In genomic region chr14:94080606-94081385, GRCh38 we compare ENCODE assay signal across 8 cellular contexts. TPM values are rescaled to one million over a fixed set of nuclear protein-coding genes. Genes with fewer than 3 reads are reported as not detected.
DNase-seq lines count a peak whose midpoint lies in the region; ATAC-seq and TF ChIP-seq lines count a peak whose summit lies in the region.

TSS of gene DDX24 (minus strand) at chr14:94081202. CDS start at chr14:94079742, 1,460 bp downstream.
TSS of gene IFI27L1 (plus strand) at chr14:94081310. CDS start at chr14:94096938, 15,628 bp downstream.

- H3K4me2 ChIP-seq in BLaER1 treated with 17β-estradiol and CSF1 and Interleukin-3, amounts not matched to agents 10 nM and 100 nM = peak within 1 kb of the TSS; percentile 69 to 99 (median 93)

- H3K27me3 Mint-ChIP-seq in dendritic cell treated with granulocyte-macrophage colony-stimulating factor and Interleukin-4, amounts not matched to agents 40 ng/mL and 50 ng/mL, for 4 days = no peaks in the 10 kb centered on the region

- peak within 1 kb of the TSS; percentile 90 to 98 (median 95) for H3K9ac ChIP-seq in BLaER1 treated with 17β-estradiol and CSF1 and Interleukin-3, amounts not matched to agents 10 nM and 100 nM

- peaks cover 36 to 41% (median 38%) of the 10 kb centered on the region in 10 experiments for H3K4me1 ChIP-seq in BLaER1 treated with 17β-estradiol and CSF1 and Interleukin-3, amounts not matched to agents 10 nM and 100 nM
- H3K4me1 ChIP-seq in left lung = peaks cover 32 to 51% of the 10 kb centered on the region in 2 donors

- intact Hi-C loops in dendritic cell treated with granulocyte-macrophage colony-stimulating factor and Interleukin-4, amounts not matched to agents 40 ng/mL and 50 ng/mL, for 4 days (cut with micrococcal nuclease) = loop anchor here (1.0 to 5.0 kb wide), 3 partner anchors 49 to 56 kb away; partner anchors contain the start of genes IFI27L2 and OTUB2
- intact Hi-C loops in left lung (cut with DNase I) = no loop called here

- no peak for TF ChIP-seq CTCF in left lung (IDR thresholded peaks at IDR 0.05)

- H4K20me1 ChIP-seq in BLaER1 treated with 17β-estradiol and CSF1 and Interleukin-3, amounts not matched to agents 10 nM and 100 nM = peaks cover 19 to 48% (median 33%) of the 10 kb centered on the region in 11 experiments; a peak in 20 of 22 replicates

- peaks cover 1% of the 10 kb centered on the region for H3K9me3 Mint-ChIP-seq in dendritic cell treated with granulocyte-macrophage colony-stimulating factor and Interleukin-4, amounts not matched to agents 40 ng/mL and 50 ng/mL, for 4 days

- DNase-seq in NCI-H748 (lab: John Stamatoyannopoulos, UW; ENCODE audit: unreplicated experiment) = peak; percentile 98
- DNase-seq in activated CD4-positive, alpha-beta T cell treated with anti-CD3 and anti-CD28 coated beads, Interleukin-2, amount 50 U/mL, for 24 hours (ENCODE audit: low read depth in 1 of 2, low spot score in 1 of 2) = peak; percentile 90 to 93
- peak; percentile 97 to 98 for DNase-seq in left lung
- peak; percentile 93 to 94 for DNase-seq in stimulated activated CD4-positive, alpha-beta T cell treated with anti-CD3 and anti-CD28 coated beads, Interleukin-2, amount 100 ng/mL, for 48 hours

- H3K36me3 ChIP-seq in BLaER1 treated with 17β-estradiol and CSF1 and Interleukin-3, amounts not matched to agents 10 nM and 100 nM = peaks cover 33 to 39% (median 37%) of the 10 kb centered on the region in 11 experiments
- H3K36me3 ChIP-seq in left lung = no peaks in the 10 kb centered on the region

- ATAC-seq in GM19351 (IDR thresholded peaks at IDR 0.05; ENCODE audit: unreplicated experiment) (peak; percentile 97), HG03521 (IDR thresholded peaks at IDR 0.05; ENCODE audit: unreplicated experiment) (peak; percentile 96), left lung (peak; percentile 100)

- peaks cover 15 to 40% (median 27%) of the 10 kb centered on the region in 11 experiments for H3K9me3 ChIP-seq in BLaER1 treated with 17β-estradiol and CSF1 and Interleukin-3, amounts not matched to agents 10 nM and 100 nM (replicated peaks in 1 of 11)
- peaks cover 0 to 3% of the 10 kb centered on the region in 2 donors for H3K9me3 ChIP-seq in left lung

- peak within 1 kb of the TSS; percentile 94 for H3K4me3 Mint-ChIP-seq in dendritic cell treated with granulocyte-macrophage colony-stimulating factor and Interleukin-4, amounts not matched to agents 40 ng/mL and 50 ng/mL, for 4 days

- peak within 1 kb of the TSS; percentile 96 for H3K27ac Mint-ChIP-seq in dendritic cell treated with granulocyte-macrophage colony-stimulating factor and Interleukin-4, amounts not matched to agents 40 ng/mL and 50 ng/mL, for 4 days

- peak within 1 kb of the TSS; percentile 82 to 99 (median 94) for H3K4me3 ChIP-seq in BLaER1 treated with 17β-estradiol and CSF1 and Interleukin-3, amounts not matched to agents 10 nM and 100 nM
- H3K4me3 ChIP-seq in left lung = peak within 1 kb of the TSS; percentile 90 to 91

- H3K27ac ChIP-seq in BLaER1 treated with 17β-estradiol and CSF1 and Interleukin-3, amounts not matched to agents 10 nM and 100 nM = peak within 1 kb of the TSS; percentile 86 to 98 (median 94)
- peak within 1 kb of the TSS; percentile 90 to 94 for H3K27ac ChIP-seq in left lung

- peaks cover 48% of the 10 kb centered on the region for H3K36me3 Mint-ChIP-seq in dendritic cell treated with granulocyte-macrophage colony-stimulating factor and Interleukin-4, amounts not matched to agents 40 ng/mL and 50 ng/mL, for 4 days (ENCODE audit: low read depth)

- peaks cover 35% of the 10 kb centered on the region for H3K4me1 Mint-ChIP-seq in dendritic cell treated with granulocyte-macrophage colony-stimulating factor and Interleukin-4, amounts not matched to agents 40 ng/mL and 50 ng/mL, for 4 days (ENCODE audit: low read depth)

- no peaks in the 10 kb centered on the region for H3K27me3 ChIP-seq in BLaER1 treated with 17β-estradiol and CSF1 and Interleukin-3, amounts not matched to agents 10 nM and 100 nM
- H3K27me3 ChIP-seq in left lung = no peaks in the 10 kb centered on the region

RNA-seq across cellular contexts. Expression of gene DDX24, which starts in this region (rescaled TPM):
- 100 to 1,000 TPM; 142 to 148 TPM for total RNA-seq in left lung

RNA-seq across cellular contexts. Expression of gene IFI27L1, which starts in this region (rescaled TPM):
- 10 to 100 TPM; 20.3 to 23.8 TPM for total RNA-seq in left lung

Comparison
In these comparisons a context has a peak if more than half of its experiments do, and no peak if none do; other contexts are left out.
1. Peak in every context shown above with its lines: DNase-seq, ATAC-seq, H3K4me3 ChIP-seq and H3K27ac ChIP-seq.